In genomic region chr4:149426461-149426860, GRCh38 we compare ENCODE assay signal across 26 cellular contexts.
DNase-seq lines count a peak whose midpoint lies in the region; ATAC-seq, FAIRE-seq and TF ChIP-seq lines count a peak whose summit lies in the region.
"Had no signal": no experiment of that assay in that cellular context is flagged by ENCODE, and none has a peak within 500 bp of the region (broad histone marks: within the 10 kb centered on the region; RNA-seq: fewer than 3 reads in every experiment).

No MANE protein-coding gene starts in this region.

- no peak overlapping the region for H3K4me2 ChIP-seq in astrocyte (ENCODE audit: low read length)
- H3K4me2 ChIP-seq: neural progenitor cell had no signal

- no peak overlapping the region for H2AFZ ChIP-seq in astrocyte (ENCODE audit: low read depth, low read length)
- H2AFZ ChIP-seq: neural progenitor cell had no signal

- H3K36me3 Mint-ChIP-seq in astrocyte (ENCODE audit: low read depth, unreplicated experiment), result no peaks in the 10 kb centered on the region
- H3K36me3 Mint-ChIP-seq: neural progenitor cell, type B pancreatic cell had no signal

- no peaks in the 10 kb centered on the region for H3K4me1 ChIP-seq in astrocyte (ENCODE audit: insufficient read depth, low read length)
- no peaks in the 10 kb centered on the region for H3K4me1 ChIP-seq in foreskin keratinocyte
- H3K4me1 ChIP-seq: adrenal gland, BE2C, neural progenitor cell had no signal

- H3K36me3 ChIP-seq in astrocyte (ENCODE audit: insufficient read depth, low read length) (no peaks in the 10 kb centered on the region), MG63 (no peaks in the 10 kb centered on the region)
- H3K36me3 ChIP-seq: adrenal gland, BE2C, cardiac muscle cell, neural progenitor cell had no signal

- no peaks in the 10 kb centered on the region for H3K9me3 ChIP-seq in astrocyte (ENCODE audit: insufficient read depth, low read depth, low read length)
- no peaks in the 10 kb centered on the region for H3K9me3 ChIP-seq in MG63
- H3K9me3 ChIP-seq: adrenal gland, BE2C had no signal

- H4K20me1 ChIP-seq in astrocyte (ENCODE audit: insufficient read depth, low read length), result no peaks in the 10 kb centered on the region

- no peaks in the 10 kb centered on the region for H3K27me3 ChIP-seq in astrocyte (ENCODE audit: insufficient read depth, low read length)
- no peaks in the 10 kb centered on the region for H3K27me3 ChIP-seq in foreskin keratinocyte
- no peaks in the 10 kb centered on the region for H3K27me3 ChIP-seq in MG63
- H3K27me3 ChIP-seq: adrenal gland, BE2C, cardiac muscle cell, neural progenitor cell had no signal

- no peaks in the 10 kb centered on the region for H3K79me2 ChIP-seq in astrocyte (ENCODE audit: insufficient read depth, low read length)

- H3K27ac Mint-ChIP-seq in astrocyte (ENCODE audit: unreplicated experiment), result no peak overlapping the region
- H3K27ac Mint-ChIP-seq: endodermal cell, neural progenitor cell, progenitor cell of endocrine pancreas, type B pancreatic cell had no signal

- no peaks in the 10 kb centered on the region for H3K9me3 Mint-ChIP-seq in astrocyte (ENCODE audit: unreplicated experiment)
- H3K9me3 Mint-ChIP-seq: endodermal cell, neural progenitor cell, type B pancreatic cell had no signal

- H3K27ac ChIP-seq in astrocyte (ENCODE audit: low read depth, low read length) (no peak overlapping the region), foreskin keratinocyte (no peak overlapping the region)
- H3K27ac ChIP-seq: adrenal gland, cardiac muscle cell, neural progenitor cell had no signal

- FAIRE-seq in astrocyte (lab: Jason Lieb, UNC), result peak; percentile 9
- FAIRE-seq: GM12892, TTC549 had no signal

- H3K4me1 Mint-ChIP-seq in astrocyte (ENCODE audit: low read depth, unreplicated experiment), result no peaks in the 10 kb centered on the region
- H3K4me1 Mint-ChIP-seq: endodermal cell, neural progenitor cell had no signal

- no peak overlapping the region for H3K9ac ChIP-seq in astrocyte (ENCODE audit: low read length)
- H3K9ac ChIP-seq: neural progenitor cell had no signal

- H3K4me3 ChIP-seq in AG10803 (ENCODE audit: low read length) (no peak overlapping the region), astrocyte (ENCODE audit: insufficient read depth, low read depth, low read length) (no peak overlapping the region), MG63 (no peak overlapping the region)
- H3K4me3 ChIP-seq: adrenal gland, cardiac muscle cell, lung, neural progenitor cell had no signal

- TF ChIP-seq CTCF in AG10803 (conservative IDR thresholded peaks at IDR 0.05; ENCODE audit: low read length), result no peak
- TF ChIP-seq CTCF in astrocyte (IDR thresholded peaks at IDR 0.05; ENCODE audit: insufficient read depth, low read depth, low read length), result no peak
- TF ChIP-seq CTCF in foreskin keratinocyte (conservative IDR thresholded peaks at IDR 0.05), result no peak

- no peak overlapping the region for H3K4me3 Mint-ChIP-seq in astrocyte (ENCODE audit: unreplicated experiment)
- H3K4me3 Mint-ChIP-seq: endodermal cell, neural progenitor cell, type B pancreatic cell had no signal

- ATAC-seq in HG02852 (IDR thresholded peaks at IDR 0.05; ENCODE audit: unreplicated experiment) (peak; percentile 76), foreskin keratinocyte (peak; percentile 80), GM18861 (IDR thresholded peaks at IDR 0.05; ENCODE audit: unreplicated experiment) (no peak)

- H3K27me3 Mint-ChIP-seq in astrocyte (ENCODE audit: low read depth, unreplicated experiment), result no peaks in the 10 kb centered on the region
- H3K27me3 Mint-ChIP-seq: progenitor cell of endocrine pancreas, type B pancreatic cell had no signal

- peak; percentile 1 for DNase-seq in AG10803 (ENCODE audit: low read depth)
- DNase-seq in astrocyte (ENCODE audit: low read depth), result peak; percentile 49
- no peak for DNase-seq in foreskin keratinocyte
- no peak for DNase-seq in islet precursor cell
- no peak for DNase-seq in central memory CD4-positive, alpha-beta T cell
- DNase-seq in MG63, result no peak
- DNase-seq: activated CD4-positive, CD25-positive, alpha-beta regulatory T cell treated with anti-CD3 and anti-CD28 coated beads, Interleukin-2, amount 50 U/mL, for 72 hours; activated naive CD4-positive, alpha-beta T cell; adrenal gland; BE2C; DND-41; endodermal cell; KG1; kidney glomerular epithelial cell; NCI-H1694 treated with DMSO at 0.1 percent for 48 hours; NCI-H2171 treated with DMSO at 0.1 percent for 48 hours; RPMI8226 had no signal

Comparison
In these comparisons a context has a peak if more than half of its experiments do, and no peak if none do; other contexts are left out.
1. DNase-seq: peak in AG10803 (single experiment) and astrocyte (single experiment); none in foreskin keratinocyte (0 of 2), islet precursor cell (single experiment), central memory CD4-positive, alpha-beta T cell (single experiment) and MG63 (single experiment).